Comparison of ENCODE assay signal across 1 cellular context in genomic region chr6:63598251-63599036, GRCh38.
TF ChIP-seq lines count a peak whose summit lies in the region.

No MANE protein-coding gene starts in this region.

TF ChIP-seq in HepG2, 621 proteins besides CTCF, POLR2A, EP300 and RAD21 (continued from another document and continues in another):
- TF ChIP-seq ZNF646 (CRISPR knock-in tag; IDR thresholded peaks at IDR 0.05) (peak; percentile 13; the same call in 1 of the 2 replicates), SNAI1 (CRISPR knock-in tag; IDR thresholded peaks at IDR 0.05; ENCODE audit: borderline replicate concordance) (no peak), HOXA3 (CRISPR knock-in tag; IDR thresholded peaks at IDR 0.05) (peak; percentile 88), ARNTL (CRISPR knock-in tag; IDR thresholded peaks at IDR 0.05) (no peak), ZNF446 (CRISPR knock-in tag; IDR thresholded peaks at IDR 0.05) (no peak), ZNF343 (CRISPR knock-in tag; IDR thresholded peaks at IDR 0.05) (no peak), THYN1 (CRISPR knock-in tag; IDR thresholded peaks at IDR 0.05; ENCODE audit: borderline replicate concordance, low read depth) (no peak), HOXD1 (CRISPR knock-in tag; IDR thresholded peaks at IDR 0.05) (no peak), ZNF160 (CRISPR knock-in tag; IDR thresholded peaks at IDR 0.05) (no peak), SYNCRIP (IDR thresholded peaks at IDR 0.05; ENCODE audit: insufficient read depth, low read depth, low read length) (no peak), ZFP36 (IDR thresholded peaks at IDR 0.05; ENCODE audit: borderline replicate concordance, low read depth, low read length, partially characterized antibody) (no peak), ZNF432 (CRISPR knock-in tag; IDR thresholded peaks at IDR 0.05; ENCODE audit: borderline replicate concordance) (no peak), SIX1 (CRISPR knock-in tag; IDR thresholded peaks at IDR 0.05; ENCODE audit: borderline replicate concordance) (no peak), ZXDC (CRISPR knock-in tag; IDR thresholded peaks at IDR 0.05) (no peak), MTA1 (CRISPR knock-in tag; IDR thresholded peaks at IDR 0.05; ENCODE audit: borderline replicate concordance) (no peak), SRSF9 (IDR thresholded peaks at IDR 0.05; ENCODE audit: borderline replicate concordance, insufficient read depth, low read depth, low read length, poor library complexity, severe bottlenecking) (no peak), FOXP1 (IDR thresholded peaks at IDR 0.05) (no peak), FOXP1 (CRISPR knock-in tag; IDR thresholded peaks at IDR 0.05) (peak; percentile 53), NR2C2 (CRISPR knock-in tag; IDR thresholded peaks at IDR 0.05; ENCODE audit: borderline replicate concordance) (peak; percentile 65; the same call in 1 of the 2 replicates), BCL6 (CRISPR knock-in tag; IDR thresholded peaks at IDR 0.05) (no peak), ZNF362 (CRISPR knock-in tag; IDR thresholded peaks at IDR 0.05; ENCODE audit: borderline replicate concordance) (peak; percentile 33; the same call in 1 of the 2 replicates), POLR2G (IDR thresholded peaks at IDR 0.05; ENCODE audit: low read depth, low read length) (no peak), REL (CRISPR knock-in tag; conservative IDR thresholded peaks at IDR 0.05) (no peak; the same call in 1 of the 2 replicates), ZNF850 (CRISPR knock-in tag; conservative IDR thresholded peaks at IDR 0.05) (no peak), ZNF563 (CRISPR knock-in tag; IDR thresholded peaks at IDR 0.05) (0 out of 2 replicates have a peak, but pooled peaks have one; percentile 37), ZFX (CRISPR knock-in tag; IDR thresholded peaks at IDR 0.05; ENCODE audit: low read depth) (no peak), ZNF512 (CRISPR knock-in tag; IDR thresholded peaks at IDR 0.05) (no peak), TRAFD1 (CRISPR knock-in tag; IDR thresholded peaks at IDR 0.05; ENCODE audit: borderline replicate concordance) (0 out of 2 replicates have a peak, but pooled peaks have one; percentile 74), ZNF552 (CRISPR knock-in tag; IDR thresholded peaks at IDR 0.05; ENCODE audit: borderline replicate concordance) (no peak), HES4 (CRISPR knock-in tag; IDR thresholded peaks at IDR 0.05; ENCODE audit: borderline replicate concordance) (no peak), ZBTB20 (CRISPR knock-in tag; IDR thresholded peaks at IDR 0.05; ENCODE audit: borderline replicate concordance, low read depth) (peak; percentile 78), TCF12 (IDR thresholded peaks at IDR 0.05) (no peak), TCF12 (CRISPR knock-in tag; IDR thresholded peaks at IDR 0.05) (no peak), ZFY (CRISPR knock-in tag; IDR thresholded peaks at IDR 0.05) (peak; percentile 41; the same call in 1 of the 2 replicates), THAP8 (CRISPR knock-in tag; IDR thresholded peaks at IDR 0.05; ENCODE audit: borderline replicate concordance) (no peak), AFF4 (CRISPR knock-in tag; IDR thresholded peaks at IDR 0.05) (no peak), ZNF615 (CRISPR knock-in tag; IDR thresholded peaks at IDR 0.05; ENCODE audit: borderline replicate concordance) (no peak), MED8 (CRISPR knock-in tag; IDR thresholded peaks at IDR 0.05; ENCODE audit: insufficient replicate concordance) (no peak), NCOA2 (CRISPR knock-in tag; IDR thresholded peaks at IDR 0.05) (0 out of 2 replicates have a peak, but pooled peaks have one; percentile 18), ZNF614 (CRISPR knock-in tag; IDR thresholded peaks at IDR 0.05; ENCODE audit: borderline replicate concordance) (peak; percentile 53), MYNN (CRISPR knock-in tag; IDR thresholded peaks at IDR 0.05; ENCODE audit: low read depth) (0 out of 2 replicates have a peak, but pooled peaks have one; percentile 21), ATF1 (CRISPR knock-in tag; IDR thresholded peaks at IDR 0.05) (peak; percentile 21; the same call in 1 of the 2 replicates), KDM6A (CRISPR knock-in tag; IDR thresholded peaks at IDR 0.05; ENCODE audit: low read depth) (no peak), ZNF317 (CRISPR knock-in tag; IDR thresholded peaks at IDR 0.05) (peak; percentile 49; the same call in 1 of the 2 replicates), SMARCE1 (IDR thresholded peaks at IDR 0.05; ENCODE audit: borderline replicate concordance) (no peak), ZNF20 (CRISPR knock-in tag; IDR thresholded peaks at IDR 0.05) (no peak)
